Comparison of ENCODE assay signal across 9 cellular contexts in the genomic region with DNA sequence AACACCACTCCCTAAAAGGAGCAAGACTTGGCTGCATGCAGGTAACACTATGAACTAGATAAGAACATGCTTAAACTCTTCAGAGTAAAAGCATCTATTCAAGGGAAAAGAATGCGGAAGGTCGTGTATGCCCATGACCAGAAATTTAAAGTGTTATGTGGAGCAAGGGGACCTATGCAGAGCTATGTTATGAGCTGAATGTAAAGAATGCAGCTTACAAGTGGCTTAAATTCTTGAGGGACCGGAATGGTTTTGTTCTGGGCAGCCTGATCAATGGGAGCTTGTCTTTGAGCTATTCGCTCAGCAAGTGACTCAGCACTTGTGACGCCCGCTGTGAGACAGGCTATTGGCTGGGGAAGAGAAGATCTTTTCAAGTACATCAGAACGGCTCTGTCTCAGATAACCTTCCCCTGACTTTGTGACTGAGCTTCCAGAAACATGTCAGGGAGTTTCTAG.
DNase-seq lines count a peak whose midpoint lies in the region; ATAC-seq and TF ChIP-seq lines count a peak whose summit lies in the region.
"Had no signal": no experiment of that assay in that cellular context is flagged by ENCODE, and none has a peak within 500 bp of the region (broad histone marks: within the 10 kb centered on the region; RNA-seq: fewer than 3 reads in every experiment).

No MANE protein-coding gene starts in this region.

- ATAC-seq in gastrocnemius medialis (no peak), GM18505 (IDR thresholded peaks at IDR 0.05; ENCODE audit: unreplicated experiment) (no peak)

- no peak for TF ChIP-seq POLR2A in suprapubic skin (IDR thresholded peaks at IDR 0.05)
- no peak for TF ChIP-seq POLR2A in gastrocnemius medialis (IDR thresholded peaks at IDR 0.05)
- no peak for TF ChIP-seq POLR2A in GM18505 (IDR thresholded peaks at IDR 0.05; ENCODE audit: borderline replicate concordance, extremely low read depth, insufficient read depth, insufficient read length)

- DNase-seq in LoVo (ENCODE audit: low spot score) (peak; percentile 53), cardiac fibroblast (ENCODE audit: low read depth in 2 of 2) (peak; percentile 88 to 96), iris pigment epithelial cell (ENCODE audit: low read depth) (peak; percentile 95), suprapubic skin (ENCODE audit: low spot score in 2 of 2) (no peak), gastrocnemius medialis (no peak)
- DNase-seq in activated CD4-positive, CD25-positive, alpha-beta regulatory T cell treated with anti-CD3 and anti-CD28 coated beads, Interleukin-2, amount 50 U/mL, for 72 hours: no peak
- no peak for DNase-seq in activated T-cell treated with anti-CD3 and anti-CD28 coated beads, Interleukin-2, amount 50 U/mL, for 48 hours
- DNase-seq: activated naive CD4-positive, alpha-beta T cell treated with anti-CD3 and anti-CD28 coated beads, Interleukin-2, amount 10 ng/mL, durations not matched to agents 7 days and 5 days had no signal

- intact Hi-C loops in gastrocnemius medialis (cut with DNase I; ENCODE audit: low total_unique reads): no loop called here

- TF ChIP-seq EP300 in suprapubic skin (IDR thresholded peaks at IDR 0.05): no peak

- in situ Hi-C loops in gastrocnemius medialis (cut with MboI; ENCODE audit: low sequenced_read_pairs in 4 of 4): no loop called here

- WGBS in suprapubic skin: 45% methylated on average over 7 of the region's 7 CpGs

- H3K27me3 ChIP-seq in suprapubic skin (no peaks in the 10 kb centered on the region), gastrocnemius medialis (no peaks in the 10 kb centered on the region)

- H3K4me3 ChIP-seq in cardiac fibroblast (replicated peaks in 1 of 2; ENCODE audit: low read depth in 2 of 2, low read length in 2 of 2): no peak overlapping the region
- no peak overlapping the region for H3K4me3 ChIP-seq in suprapubic skin
- no peak overlapping the region for H3K4me3 ChIP-seq in gastrocnemius medialis

- no peaks in the 10 kb centered on the region for H3K36me3 ChIP-seq in suprapubic skin
- no peaks in the 10 kb centered on the region for H3K36me3 ChIP-seq in gastrocnemius medialis

- H3K4me1 ChIP-seq in suprapubic skin (peaks cover 5% of the 10 kb centered on the region), gastrocnemius medialis (no peaks in the 10 kb centered on the region)

- no peaks in the 10 kb centered on the region for H3K9me3 ChIP-seq in suprapubic skin
- no peaks in the 10 kb centered on the region for H3K9me3 ChIP-seq in gastrocnemius medialis

- H3K27ac ChIP-seq in suprapubic skin (peak overlapping the region; percentile 24), gastrocnemius medialis (no peak overlapping the region)

- TF ChIP-seq CTCF in cardiac fibroblast (IDR thresholded peaks at IDR 0.05; ENCODE audit: low read depth, low read length) (no peak), suprapubic skin (IDR thresholded peaks at IDR 0.05) (no peak), gastrocnemius medialis (IDR thresholded peaks at IDR 0.05 in 4 of 5, conservative IDR thresholded peaks at IDR 0.05 in 1 of 5) (no peak)

Comparison
In these comparisons a context has a peak if more than half of its experiments do, and no peak if none do; other contexts are left out.
1. DNase-seq: peak in LoVo (single experiment), cardiac fibroblast (2 of 2) and iris pigment epithelial cell (single experiment); none in suprapubic skin (0 of 2), activated CD4-positive, CD25-positive, alpha-beta regulatory T cell treated with anti-CD3 and anti-CD28 coated beads, Interleukin-2, amount 50 U/mL, for 72 hours (single experiment), gastrocnemius medialis (0 of 2) and activated T-cell treated with anti-CD3 and anti-CD28 coated beads, Interleukin-2, amount 50 U/mL, for 48 hours (0 of 2).